In genomic region chr6:87504440-87504839, GRCh38 we compare ENCODE assay signal across 20 cellular contexts. TPM values are rescaled to one million over a fixed set of nuclear protein-coding genes. Genes with fewer than 3 reads are reported as not detected.
DNase-seq lines count a peak whose midpoint lies in the region; ATAC-seq and TF ChIP-seq lines count a peak whose summit lies in the region.
"Had no signal": no experiment of that assay in that cellular context is flagged by ENCODE, and none has a peak within 500 bp of the region (broad histone marks: within the 10 kb centered on the region; RNA-seq: fewer than 3 reads in every experiment).

No MANE protein-coding gene starts in this region.

- no peak overlapping the region for H3K56ac ChIP-seq in IMR-90 (ENCODE audit: extremely low read depth, insufficient read depth, low read length)

- WGBS in IMR-90 (ENCODE audit: extremely low coverage in 2 of 2, insufficient read length in 1 of 2), 2 experiments: no CpG with 5 or more reads among the region's 1 CpG

- TF ChIP-seq POLR2A in IMR-90 (IDR thresholded peaks at IDR 0.05; ENCODE audit: low read depth, low read length): no peak

- no peak overlapping the region for H3K27ac ChIP-seq in CD4-positive, alpha-beta T cell (ENCODE audit: low read depth, low read length)
- no peak overlapping the region for H3K27ac ChIP-seq in IMR-90 (ENCODE audit: insufficient read depth, low read length)
- H3K27ac ChIP-seq: tibial nerve had no signal

- no peaks in the 10 kb centered on the region for H3K9me3 Mint-ChIP-seq in CD4-positive, alpha-beta T cell
- H3K9me3 Mint-ChIP-seq in naive thymus-derived CD8-positive, alpha-beta T cell: no peaks in the 10 kb centered on the region
- H3K9me3 Mint-ChIP-seq in activated CD8-positive, alpha-beta memory T cell treated with anti-CD3 and anti-CD28 coated beads, Interleukin-2, amount 10 ng/mL, durations not matched to agents 7 days and 5 days (ENCODE audit: low read depth): no peaks in the 10 kb centered on the region
- H3K9me3 Mint-ChIP-seq: activated naive CD4-positive, alpha-beta T cell treated with anti-CD3 and anti-CD28 coated beads, Interleukin-2, amount 10 ng/mL, durations not matched to agents 7 days and 5 days; CD8-positive, alpha-beta memory T cell had no signal

- no peak overlapping the region for H4K5ac ChIP-seq in IMR-90 (ENCODE audit: low read depth, low read length)

- peak overlapping the region; percentile 57; the same call in 1 of the 2 replicates for H3K18ac ChIP-seq in IMR-90 (ENCODE audit: low read depth, low read length)

- no peak overlapping the region for H3K14ac ChIP-seq in IMR-90 (replicated peaks; ENCODE audit: low read depth, low read length)

- peaks cover 16% of the 10 kb centered on the region for H3K36me3 ChIP-seq in IMR-90 (ENCODE audit: control insufficient read depth, insufficient read depth, low read length)

- H3K4me3 ChIP-seq in IMR-90 (ENCODE audit: insufficient read depth, low read depth, low read length): no peak overlapping the region
- H3K4me3 ChIP-seq: tibial nerve had no signal

- peaks cover 5% of the 10 kb centered on the region for H3K4me1 Mint-ChIP-seq in CD4-positive, alpha-beta T cell (ENCODE audit: low read depth)
- peaks cover 0 to 3% (median 1%) of the 10 kb centered on the region in 4 donors for H3K4me1 Mint-ChIP-seq in naive thymus-derived CD8-positive, alpha-beta T cell
- H3K4me1 Mint-ChIP-seq in activated CD8-positive, alpha-beta memory T cell treated with anti-CD3 and anti-CD28 coated beads, Interleukin-2, amount 10 ng/mL, durations not matched to agents 7 days and 5 days: peaks cover 7% of the 10 kb centered on the region

- H3K9me1 ChIP-seq in IMR-90 (ENCODE audit: insufficient read depth, low read length): no peaks in the 10 kb centered on the region

- H3K4me2 ChIP-seq in IMR-90 (ENCODE audit: low read depth, low read length): no peak overlapping the region

- BruUV-seq in IMR-90 (replicated peaks; lab: Mats Ljungman, UMichigan): no TSS peak

- no peak overlapping the region for H2BK15ac ChIP-seq in IMR-90 (ENCODE audit: low read depth, low read length)

- in situ Hi-C loops in IMR-90 (cut with MboI; ENCODE audit: low sequenced_read_pairs): no loop called here

- POLR2A ChIA-PET in CD4-positive, alpha-beta T cell (lab: Charles Lee): interaction anchor here (0.6 kb wide), 1 partner anchor 181 kb away, joined by 3 read pairs; no protein-coding TSS in a partner anchor
- POLR2A ChIA-PET in IMR-90 (lab: Charles Lee; ENCODE audit: unreplicated experiment): no interaction called here
- POLR2A ChIA-PET in naive thymus-derived CD8-positive, alpha-beta T cell (lab: Charles Lee): no interaction called here

- dilution Hi-C loops in IMR-90 (cut with HindIII; ENCODE audit: low sequenced_read_pairs, unreplicated experiment): no loop called here

- H3K23ac ChIP-seq in IMR-90 (ENCODE audit: low read depth, low read length): no peak overlapping the region

- H2BK5ac ChIP-seq in IMR-90 (ENCODE audit: low read depth, low read length, poor library complexity, severe bottlenecking): no peak overlapping the region

- no peak overlapping the region for H2AFZ ChIP-seq in IMR-90 (replicated peaks; ENCODE audit: low read length, poor library complexity)

- H3K4ac ChIP-seq in IMR-90 (ENCODE audit: low read depth, low read length): no peak overlapping the region

- ATAC-seq in CD4-positive, alpha-beta T cell (ENCODE audit: poor library complexity): no peak
- ATAC-seq in IMR-90 (ENCODE audit: low read depth) (no peak), HG02610 (IDR thresholded peaks at IDR 0.05; ENCODE audit: unreplicated experiment) (no peak)
- ATAC-seq in naive thymus-derived CD8-positive, alpha-beta T cell: no peak
- no peak for ATAC-seq in activated CD8-positive, alpha-beta memory T cell treated with anti-CD3 and anti-CD28 coated beads, Interleukin-2, amount 10 ng/mL, durations not matched to agents 7 days and 5 days

- intact Hi-C loops in CD4-positive, alpha-beta T cell (cut with DNase I, micrococcal nuclease): no loop called here
- intact Hi-C loops in IMR-90 (cut with micrococcal nuclease): no loop called here

- H3K36me3 Mint-ChIP-seq in CD4-positive, alpha-beta T cell (ENCODE audit: low read depth): peaks cover 81% of the 10 kb centered on the region
- peaks cover 3 to 59% (median 5%) of the 10 kb centered on the region in 3 donors for H3K36me3 Mint-ChIP-seq in naive thymus-derived CD8-positive, alpha-beta T cell
- H3K36me3 Mint-ChIP-seq in activated CD8-positive, alpha-beta memory T cell treated with anti-CD3 and anti-CD28 coated beads, Interleukin-2, amount 10 ng/mL, durations not matched to agents 7 days and 5 days: peaks cover 32% of the 10 kb centered on the region

- no peak overlapping the region for H3K9ac ChIP-seq in IMR-90 (ENCODE audit: low read depth, low read length)

- no peak for TF ChIP-seq CTCF in CD4-positive, alpha-beta T cell (IDR thresholded peaks at IDR 0.05)
- TF ChIP-seq CTCF in IMR-90 (conservative IDR thresholded peaks at IDR 0.05; ENCODE audit: low read depth, low read length): no peak

- H3K9me3 ChIP-seq in CD4-positive, alpha-beta T cell (ENCODE audit: control insufficient read depth, low read length): no peaks in the 10 kb centered on the region
- H3K9me3 ChIP-seq in IMR-90 (ENCODE audit: control insufficient read depth, insufficient read depth, low read length): no peaks in the 10 kb centered on the region
- H3K9me3 ChIP-seq: tibial nerve had no signal

- DNase-seq in CD4-positive, alpha-beta T cell: no peak
- DNase-seq in IMR-90 (peak; percentile 32), fibroblast of gingiva (ENCODE audit: low read depth) (peak; percentile 2), NCI-H1092 treated with DMSO at 0.1 percent for 48 hours (lab: John Stamatoyannopoulos, UW) (no peak)
- no peak for DNase-seq in naive thymus-derived CD8-positive, alpha-beta T cell
- DNase-seq in activated CD8-positive, alpha-beta memory T cell treated with anti-CD3 and anti-CD28 coated beads, Interleukin-2, amount 10 ng/mL, durations not matched to agents 7 days and 5 days: no peak
- DNase-seq in stimulated activated CD4-positive, alpha-beta T cell treated with anti-CD3 and anti-CD28 coated beads, Interleukin-12 subunit alpha, Interleukin-12 subunit beta, amount 100 ng/mL, for 4 hours: no peak
- DNase-seq: activated CD4-positive, alpha-beta T cell treated with anti-CD3 and anti-CD28 coated beads, Interleukin-2, amount 50 U/mL, for 1 hour; activated naive CD4-positive, alpha-beta T cell treated with anti-CD3 and anti-CD28 coated beads, Interleukin-2, amount 10 ng/mL, durations not matched to agents 7 days and 5 days; CD8-positive, alpha-beta memory T cell; effector CD4-positive, alpha-beta T cell; erythroblast; Karpas-422; midbrain; NCI-H187; NCI-H69; posterior cingulate gyrus; T-helper 2 cell had no signal

- H4K8ac ChIP-seq in IMR-90 (ENCODE audit: low read depth in 2 of 2, low read length in 2 of 2): no peak overlapping the region

- TF ChIP-seq RAD21 in IMR-90 (IDR thresholded peaks at IDR 0.05; ENCODE audit: low read length): no peak

- H3K79me1 ChIP-seq in IMR-90 (ENCODE audit: low read depth in 1 of 2, low read length in 2 of 2): peaks cover 3 to 7% of the 10 kb centered on the region in 2 experiments; a peak in 2 of 4 replicates

- H3K4me1 ChIP-seq in IMR-90 (ENCODE audit: control insufficient read depth, insufficient read depth, low read length): no peaks in the 10 kb centered on the region
- H3K4me1 ChIP-seq: tibial nerve had no signal

- no peak overlapping the region for H2BK120ac ChIP-seq in IMR-90 (ENCODE audit: low read depth, low read length)

- no peak overlapping the region for H2BK20ac ChIP-seq in IMR-90 (ENCODE audit: low read depth, low read length)

- H2AK5ac ChIP-seq in IMR-90 (ENCODE audit: low read depth, low read length): no peak overlapping the region

- no peak overlapping the region for H4K91ac ChIP-seq in IMR-90 (ENCODE audit: insufficient read depth, low read depth, low read length)

- CTCF ChIA-PET in CD4-positive, alpha-beta T cell (lab: Charles Lee): interaction anchor here (1.7 kb wide), 1 partner anchor 10 kb away, joined by 5 read pairs; no protein-coding TSS in a partner anchor
- CTCF ChIA-PET in IMR-90 (lab: Yijun Ruan, JAX): no interaction called here
- CTCF ChIA-PET in activated CD8-positive, alpha-beta memory T cell treated with anti-CD3 and anti-CD28 coated beads, Interleukin-2, amount 10 ng/mL, durations not matched to agents 7 days and 5 days (lab: Charles Lee): interaction anchor here (0.9 kb wide), 1 partner anchor 10 kb away, joined by 5 read pairs; no protein-coding TSS in a partner anchor

- no peaks in the 10 kb centered on the region for H3K27me3 Mint-ChIP-seq in CD4-positive, alpha-beta T cell
- no peaks in the 10 kb centered on the region for H3K27me3 Mint-ChIP-seq in naive thymus-derived CD8-positive, alpha-beta T cell
- no peaks in the 10 kb centered on the region for H3K27me3 Mint-ChIP-seq in activated CD8-positive, alpha-beta memory T cell treated with anti-CD3 and anti-CD28 coated beads, Interleukin-2, amount 10 ng/mL, durations not matched to agents 7 days and 5 days
- H3K27me3 Mint-ChIP-seq: activated naive CD4-positive, alpha-beta T cell treated with anti-CD3 and anti-CD28 coated beads, Interleukin-2, amount 10 ng/mL, durations not matched to agents 7 days and 5 days; CD8-positive, alpha-beta memory T cell had no signal

- no peaks in the 10 kb centered on the region for H3K27me3 ChIP-seq in CD4-positive, alpha-beta T cell (ENCODE audit: control insufficient read depth, insufficient read depth, low read length)
- no peaks in the 10 kb centered on the region for H3K27me3 ChIP-seq in IMR-90 (ENCODE audit: control insufficient read depth, insufficient read depth, low read length)
- H3K27me3 ChIP-seq: tibial nerve had no signal

- peak overlapping the region; percentile 45 for H3K27ac Mint-ChIP-seq in CD4-positive, alpha-beta T cell
- peak overlapping the region in 7 of 10 donors; percentile 0 to 57 (median 14) for H3K27ac Mint-ChIP-seq in naive thymus-derived CD8-positive, alpha-beta T cell
- H3K27ac Mint-ChIP-seq in activated CD8-positive, alpha-beta memory T cell treated with anti-CD3 and anti-CD28 coated beads, Interleukin-2, amount 10 ng/mL, durations not matched to agents 7 days and 5 days: no peak overlapping the region
- H3K27ac Mint-ChIP-seq: activated naive CD4-positive, alpha-beta T cell treated with anti-CD3 and anti-CD28 coated beads, Interleukin-2, amount 10 ng/mL, durations not matched to agents 7 days and 5 days had no signal

- no peaks in the 10 kb centered on the region for H4K20me1 ChIP-seq in IMR-90 (ENCODE audit: insufficient read depth, low read length)

- no peak overlapping the region for H2AK9ac ChIP-seq in IMR-90 (replicated peaks; ENCODE audit: low read depth, low read length, poor library complexity)

- no peak overlapping the region for H3K4me3 Mint-ChIP-seq in CD4-positive, alpha-beta T cell
- H3K4me3 Mint-ChIP-seq in naive thymus-derived CD8-positive, alpha-beta T cell: no peak overlapping the region
- no peak overlapping the region for H3K4me3 Mint-ChIP-seq in activated CD8-positive, alpha-beta memory T cell treated with anti-CD3 and anti-CD28 coated beads, Interleukin-2, amount 10 ng/mL, durations not matched to agents 7 days and 5 days
- H3K4me3 Mint-ChIP-seq: activated naive CD4-positive, alpha-beta T cell treated with anti-CD3 and anti-CD28 coated beads, Interleukin-2, amount 10 ng/mL, durations not matched to agents 7 days and 5 days; CD8-positive, alpha-beta memory T cell had no signal

RNA-seq across cellular contexts. Expression of gene SLC35A1, which starts 31.7 kb away (rescaled TPM):
- 1 to 10 TPM; 3.8 to 4.9 TPM for total RNA-seq in CD4-positive, alpha-beta T cell
- total RNA-seq in IMR-90 (2012; rRNA removed): 9.7 and 14.4 TPM in 2 replicates
- polyA plus RNA-seq in IMR-90 (2012; rRNA removed): 10.0 and 12.4 TPM in 2 replicates
- polyA plus RNA-seq in IMR-90 (2012; cell fraction: cytosol; rRNA removed): 2.3 and 3.6 TPM in 2 replicates
- 2.0 and 20.4 TPM in 2 replicates for polyA plus RNA-seq in IMR-90 (2012; cell fraction: nucleus; rRNA removed; ENCODE audit: low replicate concordance)
- 10 to 100 TPM; 21.5 to 22.3 TPM for total RNA-seq in naive thymus-derived CD8-positive, alpha-beta T cell
- polyA plus RNA-seq in naive thymus-derived CD8-positive, alpha-beta T cell: 10 to 100 TPM; 21.3 to 27.7 (median 22.8) TPM
- total RNA-seq in activated CD8-positive, alpha-beta memory T cell treated with anti-CD3 and anti-CD28 coated beads, Interleukin-2, amount 10 ng/mL, durations not matched to agents 7 days and 5 days: 10 to 100 TPM; 12.0 to 12.2 TPM

Comparison
In these comparisons a context has a peak if more than half of its experiments do, and no peak if none do; other contexts are left out.
1. DNase-seq: peak in IMR-90 (single experiment) and fibroblast of gingiva (single experiment); none in CD4-positive, alpha-beta T cell (0 of 10), naive thymus-derived CD8-positive, alpha-beta T cell (0 of 10), activated CD8-positive, alpha-beta memory T cell treated with anti-CD3 and anti-CD28 coated beads, Interleukin-2, amount 10 ng/mL, durations not matched to agents 7 days and 5 days (single experiment), stimulated activated CD4-positive, alpha-beta T cell treated with anti-CD3 and anti-CD28 coated beads, Interleukin-12 subunit alpha, Interleukin-12 subunit beta, amount 100 ng/mL, for 4 hours (single experiment) and NCI-H1092 treated with DMSO at 0.1 percent for 48 hours (single experiment).